In genomic region chr18:715626-716025, GRCh38 we compare ENCODE assay signal across 1 cellular context.
TF ChIP-seq lines count a peak whose summit lies in the region.

No MANE protein-coding gene starts in this region.

TF ChIP-seq in HepG2, 621 proteins besides CTCF, POLR2A, EP300 and RAD21:
- TF ChIP-seq BRCA1 (CRISPR knock-in tag; IDR thresholded peaks at IDR 0.05): no peak
